ENCODE assay signal across 1 cellular context in the genomic region with DNA sequence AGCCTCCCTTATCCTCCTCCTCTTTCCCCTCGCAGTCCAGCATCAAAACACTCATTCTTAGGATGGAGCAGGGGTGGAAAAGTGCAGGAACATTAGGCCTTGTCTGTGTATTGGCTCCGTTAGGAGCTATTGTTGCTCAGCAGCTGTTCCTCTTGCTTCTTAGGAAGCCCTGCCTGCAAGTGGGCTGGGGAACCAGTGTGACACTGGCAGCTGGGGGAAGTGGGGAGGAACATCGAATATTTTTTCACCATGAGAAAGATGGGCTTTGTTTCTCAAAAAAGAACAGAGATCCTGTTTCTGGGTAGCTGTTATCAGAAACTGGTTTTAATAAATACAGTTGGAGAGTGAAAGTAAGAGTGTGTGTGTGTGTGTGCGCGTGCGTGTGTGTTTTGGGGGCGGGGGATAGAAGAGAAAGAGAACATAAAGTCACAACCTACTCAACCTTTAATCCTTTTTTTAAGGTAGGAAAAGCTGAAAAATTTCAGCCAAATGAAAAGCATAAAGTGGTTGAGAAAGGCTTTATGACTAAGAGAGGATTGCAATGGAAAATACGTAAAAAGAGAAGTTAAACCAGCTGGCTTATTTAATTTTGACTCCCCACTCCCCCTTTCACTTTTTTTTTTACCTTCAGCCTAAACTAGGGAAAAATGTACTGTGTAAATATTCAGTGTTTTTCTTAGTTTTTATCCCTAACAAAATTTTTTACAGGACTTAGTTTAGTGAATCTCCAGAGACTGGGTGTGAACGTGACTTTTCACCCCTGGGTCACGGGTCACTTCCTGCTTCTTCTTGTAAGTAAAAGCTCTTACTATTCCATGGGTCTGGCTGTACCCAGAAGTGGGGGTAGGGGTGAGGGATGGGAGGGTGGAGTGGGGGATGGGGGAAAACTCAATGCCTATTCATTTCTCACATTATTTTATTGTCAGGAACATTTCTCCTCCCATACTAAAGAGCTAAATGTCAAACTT.
A peak's percentile ranks its signal among the peaks of the same experiment; 100 is the strongest.
TF ChIP-seq lines count a peak whose summit lies in the region.

No MANE protein-coding gene starts in this region.

TF ChIP-seq in GM12878, 131 proteins besides CTCF, POLR2A, EP300 and RAD21 (continued from another document):
- TF ChIP-seq, protein P1, sequence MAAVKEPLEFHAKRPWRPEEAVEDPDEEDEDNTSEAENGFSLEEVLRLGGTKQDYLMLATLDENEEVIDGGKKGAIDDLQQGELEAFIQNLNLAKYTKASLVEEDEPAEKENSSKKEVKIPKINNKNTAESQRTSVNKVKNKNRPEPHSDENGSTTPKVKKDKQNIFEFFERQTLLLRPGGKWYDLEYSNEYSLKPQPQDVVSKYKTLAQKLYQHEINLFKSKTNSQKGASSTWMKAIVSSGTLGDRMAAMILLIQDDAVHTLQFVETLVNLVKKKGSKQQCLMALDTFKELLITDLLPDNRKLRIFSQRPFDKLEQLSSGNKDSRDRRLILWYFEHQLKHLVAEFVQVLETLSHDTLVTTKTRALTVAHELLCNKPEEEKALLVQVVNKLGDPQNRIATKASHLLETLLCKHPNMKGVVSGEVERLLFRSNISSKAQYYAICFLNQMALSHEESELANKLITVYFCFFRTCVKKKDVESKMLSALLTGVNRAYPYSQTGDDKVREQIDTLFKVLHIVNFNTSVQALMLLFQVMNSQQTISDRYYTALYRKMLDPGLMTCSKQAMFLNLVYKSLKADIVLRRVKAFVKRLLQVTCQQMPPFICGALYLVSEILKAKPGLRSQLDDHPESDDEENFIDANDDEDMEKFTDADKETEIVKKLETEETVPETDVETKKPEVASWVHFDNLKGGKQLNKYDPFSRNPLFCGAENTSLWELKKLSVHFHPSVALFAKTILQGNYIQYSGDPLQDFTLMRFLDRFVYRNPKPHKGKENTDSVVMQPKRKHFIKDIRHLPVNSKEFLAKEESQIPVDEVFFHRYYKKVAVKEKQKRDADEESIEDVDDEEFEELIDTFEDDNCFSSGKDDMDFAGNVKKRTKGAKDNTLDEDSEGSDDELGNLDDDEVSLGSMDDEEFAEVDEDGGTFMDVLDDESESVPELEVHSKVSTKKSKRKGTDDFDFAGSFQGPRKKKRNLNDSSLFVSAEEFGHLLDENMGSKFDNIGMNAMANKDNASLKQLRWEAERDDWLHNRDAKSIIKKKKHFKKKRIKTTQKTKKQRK (IDR thresholded peaks at IDR 0.05; ENCODE audit: low read depth, low read length), result no peak
- TF ChIP-seq CBX5 (IDR thresholded peaks at IDR 0.05; ENCODE audit: low read depth) (no peak), CHD2 (IDR thresholded peaks at IDR 0.05; ENCODE audit: borderline replicate concordance, low read depth, low read length) (peak; percentile 42; the same call in 1 of the 2 replicates), TCF3 (IDR thresholded peaks at IDR 0.05; ENCODE audit: borderline replicate concordance, insufficient read depth, low read depth, low read length) (peak; percentile 60; the same call in 1 of the 2 replicates), SPI1 (IDR thresholded peaks at IDR 0.05; ENCODE audit: borderline replicate concordance, insufficient read depth, low read depth, low read length) (peak; percentile 49; the same call in 1 of the 2 replicates), IKZF1 (conservative IDR thresholded peaks at IDR 0.05) (peak; percentile 87), CHD1 (IDR thresholded peaks at IDR 0.05; ENCODE audit: low read depth, low read length) (0 out of 2 replicates have a peak, but pooled peaks have one; percentile 37), LARP7 (IDR thresholded peaks at IDR 0.05) (no peak), CHD4 (IDR thresholded peaks at IDR 0.05) (no peak), STAT3 (IDR thresholded peaks at IDR 0.05; ENCODE audit: low read depth, low read length) (peak; percentile 17; the same call in 1 of the 2 replicates), TBL1XR1 (IDR thresholded peaks at IDR 0.05; ENCODE audit: low read depth, low read length) (peak; percentile 79), IRF4 (IDR thresholded peaks at IDR 0.05; ENCODE audit: low read depth, low read length) (no peak), RUNX3 (IDR thresholded peaks at IDR 0.05; ENCODE audit: low read length) (peak; percentile 45; the same call in 1 of the 2 replicates), PML (IDR thresholded peaks at IDR 0.05; ENCODE audit: low read length) (peak; percentile 86)
- TF ChIP-seq, protein P2, sequence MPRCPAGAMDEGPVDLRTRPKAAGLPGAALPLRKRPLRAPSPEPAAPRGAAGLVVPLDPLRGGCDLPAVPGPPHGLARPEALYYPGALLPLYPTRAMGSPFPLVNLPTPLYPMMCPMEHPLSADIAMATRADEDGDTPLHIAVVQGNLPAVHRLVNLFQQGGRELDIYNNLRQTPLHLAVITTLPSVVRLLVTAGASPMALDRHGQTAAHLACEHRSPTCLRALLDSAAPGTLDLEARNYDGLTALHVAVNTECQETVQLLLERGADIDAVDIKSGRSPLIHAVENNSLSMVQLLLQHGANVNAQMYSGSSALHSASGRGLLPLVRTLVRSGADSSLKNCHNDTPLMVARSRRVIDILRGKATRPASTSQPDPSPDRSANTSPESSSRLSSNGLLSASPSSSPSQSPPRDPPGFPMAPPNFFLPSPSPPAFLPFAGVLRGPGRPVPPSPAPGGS (IDR thresholded peaks at IDR 0.05; ENCODE audit: borderline replicate concordance, insufficient read depth, low read depth, low read length, poor library complexity, severe bottlenecking), result no peak
- TF ChIP-seq, protein P3, sequence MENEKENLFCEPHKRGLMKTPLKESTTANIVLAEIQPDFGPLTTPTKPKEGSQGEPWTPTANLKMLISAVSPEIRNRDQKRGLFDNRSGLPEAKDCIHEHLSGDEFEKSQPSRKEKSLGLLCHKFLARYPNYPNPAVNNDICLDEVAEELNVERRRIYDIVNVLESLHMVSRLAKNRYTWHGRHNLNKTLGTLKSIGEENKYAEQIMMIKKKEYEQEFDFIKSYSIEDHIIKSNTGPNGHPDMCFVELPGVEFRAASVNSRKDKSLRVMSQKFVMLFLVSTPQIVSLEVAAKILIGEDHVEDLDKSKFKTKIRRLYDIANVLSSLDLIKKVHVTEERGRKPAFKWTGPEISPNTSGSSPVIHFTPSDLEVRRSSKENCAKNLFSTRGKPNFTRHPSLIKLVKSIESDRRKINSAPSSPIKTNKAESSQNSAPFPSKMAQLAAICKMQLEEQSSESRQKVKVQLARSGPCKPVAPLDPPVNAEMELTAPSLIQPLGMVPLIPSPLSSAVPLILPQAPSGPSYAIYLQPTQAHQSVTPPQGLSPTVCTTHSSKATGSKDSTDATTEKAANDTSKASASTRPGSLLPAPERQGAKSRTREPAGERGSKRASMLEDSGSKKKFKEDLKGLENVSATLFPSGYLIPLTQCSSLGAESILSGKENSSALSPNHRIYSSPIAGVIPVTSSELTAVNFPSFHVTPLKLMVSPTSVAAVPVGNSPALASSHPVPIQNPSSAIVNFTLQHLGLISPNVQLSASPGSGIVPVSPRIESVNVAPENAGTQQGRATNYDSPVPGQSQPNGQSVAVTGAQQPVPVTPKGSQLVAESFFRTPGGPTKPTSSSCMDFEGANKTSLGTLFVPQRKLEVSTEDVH (IDR thresholded peaks at IDR 0.05; ENCODE audit: low read depth, partially characterized antibody), result no peak
- TF ChIP-seq, protein P4, sequence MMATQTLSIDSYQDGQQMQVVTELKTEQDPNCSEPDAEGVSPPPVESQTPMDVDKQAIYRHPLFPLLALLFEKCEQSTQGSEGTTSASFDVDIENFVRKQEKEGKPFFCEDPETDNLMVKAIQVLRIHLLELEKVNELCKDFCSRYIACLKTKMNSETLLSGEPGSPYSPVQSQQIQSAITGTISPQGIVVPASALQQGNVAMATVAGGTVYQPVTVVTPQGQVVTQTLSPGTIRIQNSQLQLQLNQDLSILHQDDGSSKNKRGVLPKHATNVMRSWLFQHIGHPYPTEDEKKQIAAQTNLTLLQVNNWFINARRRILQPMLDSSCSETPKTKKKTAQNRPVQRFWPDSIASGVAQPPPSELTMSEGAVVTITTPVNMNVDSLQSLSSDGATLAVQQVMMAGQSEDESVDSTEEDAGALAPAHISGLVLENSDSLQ (IDR thresholded peaks at IDR 0.05), result no peak
